Comparison of ENCODE assay signal across 1 cellular context in the genomic region with DNA sequence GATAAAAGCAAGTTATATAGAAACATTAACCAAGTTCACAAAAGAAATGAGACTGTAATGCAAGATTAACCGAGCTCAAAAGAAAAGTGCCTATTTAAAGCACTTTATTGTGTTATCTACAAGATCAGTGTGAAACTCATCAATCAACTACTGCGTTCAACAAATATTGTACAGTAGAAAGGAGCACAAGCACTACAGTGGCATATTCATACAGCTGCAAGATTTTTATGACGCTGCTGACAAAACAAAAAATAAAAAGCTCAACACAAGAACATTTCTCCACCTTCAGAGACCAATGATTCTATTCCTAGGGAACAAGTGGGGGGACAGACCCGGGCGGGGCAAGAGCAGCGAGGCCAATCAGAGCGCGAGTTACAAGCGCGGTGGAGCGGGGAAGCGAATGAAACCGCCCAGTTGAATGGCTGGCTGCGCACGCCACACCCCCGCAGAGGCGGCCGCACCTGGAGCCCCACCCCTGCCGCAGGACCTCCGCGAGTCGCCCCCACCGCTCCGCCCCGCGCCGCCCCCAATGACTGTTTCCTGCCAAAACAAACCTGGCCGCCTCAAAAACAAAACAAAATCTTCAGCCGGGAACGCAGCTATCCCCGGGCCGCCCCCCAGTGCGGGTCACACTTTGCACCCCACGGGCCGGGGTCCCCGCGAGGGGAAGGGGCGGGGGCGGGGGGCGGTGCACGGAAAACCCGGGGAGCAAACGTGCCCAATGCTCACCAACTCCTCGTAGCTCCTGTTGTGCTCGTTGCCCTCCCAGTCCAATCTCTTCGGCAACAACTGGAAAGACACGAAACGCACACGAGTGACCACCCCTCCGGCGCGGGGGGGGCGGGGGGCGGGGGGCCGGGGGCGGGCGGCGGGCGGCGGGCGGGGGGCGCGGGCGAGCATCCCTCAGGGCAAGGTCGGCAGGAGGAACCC.
TF ChIP-seq lines count a peak whose summit lies in the region.

No MANE protein-coding gene starts in this region.

TF ChIP-seq in K562, 482 proteins besides CTCF, POLR2A, EP300 and RAD21 (continued from another document):
- TF ChIP-seq, protein P1, sequence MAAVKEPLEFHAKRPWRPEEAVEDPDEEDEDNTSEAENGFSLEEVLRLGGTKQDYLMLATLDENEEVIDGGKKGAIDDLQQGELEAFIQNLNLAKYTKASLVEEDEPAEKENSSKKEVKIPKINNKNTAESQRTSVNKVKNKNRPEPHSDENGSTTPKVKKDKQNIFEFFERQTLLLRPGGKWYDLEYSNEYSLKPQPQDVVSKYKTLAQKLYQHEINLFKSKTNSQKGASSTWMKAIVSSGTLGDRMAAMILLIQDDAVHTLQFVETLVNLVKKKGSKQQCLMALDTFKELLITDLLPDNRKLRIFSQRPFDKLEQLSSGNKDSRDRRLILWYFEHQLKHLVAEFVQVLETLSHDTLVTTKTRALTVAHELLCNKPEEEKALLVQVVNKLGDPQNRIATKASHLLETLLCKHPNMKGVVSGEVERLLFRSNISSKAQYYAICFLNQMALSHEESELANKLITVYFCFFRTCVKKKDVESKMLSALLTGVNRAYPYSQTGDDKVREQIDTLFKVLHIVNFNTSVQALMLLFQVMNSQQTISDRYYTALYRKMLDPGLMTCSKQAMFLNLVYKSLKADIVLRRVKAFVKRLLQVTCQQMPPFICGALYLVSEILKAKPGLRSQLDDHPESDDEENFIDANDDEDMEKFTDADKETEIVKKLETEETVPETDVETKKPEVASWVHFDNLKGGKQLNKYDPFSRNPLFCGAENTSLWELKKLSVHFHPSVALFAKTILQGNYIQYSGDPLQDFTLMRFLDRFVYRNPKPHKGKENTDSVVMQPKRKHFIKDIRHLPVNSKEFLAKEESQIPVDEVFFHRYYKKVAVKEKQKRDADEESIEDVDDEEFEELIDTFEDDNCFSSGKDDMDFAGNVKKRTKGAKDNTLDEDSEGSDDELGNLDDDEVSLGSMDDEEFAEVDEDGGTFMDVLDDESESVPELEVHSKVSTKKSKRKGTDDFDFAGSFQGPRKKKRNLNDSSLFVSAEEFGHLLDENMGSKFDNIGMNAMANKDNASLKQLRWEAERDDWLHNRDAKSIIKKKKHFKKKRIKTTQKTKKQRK (IDR thresholded peaks at IDR 0.05; ENCODE audit: borderline replicate concordance, low read depth, low read length), result no peak
